ENCODE assay signal across 27 cellular contexts in the genomic region with DNA sequence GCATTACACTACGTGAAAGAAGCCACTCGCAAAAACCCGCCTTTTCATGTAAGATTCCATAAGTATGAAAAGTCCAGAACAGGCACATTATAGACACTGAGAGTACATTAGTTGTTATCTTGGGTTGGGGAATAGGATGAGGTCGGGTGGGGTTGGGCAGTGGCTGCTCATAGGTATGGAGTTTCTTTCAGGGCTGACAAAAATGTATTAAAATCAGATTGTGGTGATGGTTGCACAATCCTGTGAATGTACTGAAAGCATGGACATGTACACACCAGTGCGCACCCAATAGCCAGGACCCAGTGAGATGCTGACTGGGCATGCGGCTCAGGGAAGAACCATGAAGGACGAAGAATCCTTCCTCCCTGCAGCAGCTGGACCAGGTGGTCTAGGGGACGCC. TPM values are rescaled to one million over a fixed set of nuclear protein-coding genes. Genes with fewer than 3 reads are reported as not detected.
DNase-seq lines count a peak whose midpoint lies in the region; ATAC-seq and TF ChIP-seq lines count a peak whose summit lies in the region.
"Had no signal": no experiment of that assay in that cellular context is flagged by ENCODE, and none has a peak within 500 bp of the region (broad histone marks: within the 10 kb centered on the region; RNA-seq: fewer than 3 reads in every experiment).

No MANE protein-coding gene starts in this region.

- TF ChIP-seq CTCF in HL-60 (IDR thresholded peaks at IDR 0.05; ENCODE audit: insufficient read depth, low read length) (no peak), dorsolateral prefrontal cortex (IDR thresholded peaks at IDR 0.05 in 54 of 56, conservative IDR thresholded peaks at IDR 0.05 in 2 of 56; ENCODE audit: low read depth in 1 of 56, partially characterized antibody in 56 of 56) (no peak)

- H3K27me3 ChIP-seq in HL-60 (ENCODE audit: insufficient read depth, poor library complexity, severe bottlenecking) (no peaks in the 10 kb centered on the region), skeletal muscle tissue (ENCODE audit: control insufficient read depth in 3 of 3, insufficient read depth in 3 of 3, low read length in 3 of 3) (no peaks in the 10 kb centered on the region), dorsolateral prefrontal cortex (no peaks in the 10 kb centered on the region)
- H3K27me3 ChIP-seq: SJSA1, thyroid gland had no signal

- H3K27me3 Mint-ChIP-seq in effector memory CD8-positive, alpha-beta T cell: no peaks in the 10 kb centered on the region
- H3K27me3 Mint-ChIP-seq: activated naive CD4-positive, alpha-beta T cell treated with anti-CD3 and anti-CD28 coated beads, Interleukin-2, amount 50 U/mL, for 24 hours; activated T-helper 17 cell treated with anti-CD3 and anti-CD28 coated beads, Interleukin-2, amount 50 U/mL, for 72 hours; stimulated activated naive CD8-positive, alpha-beta T cell treated with anti-CD3 and anti-CD28 coated beads, Interleukin-15, Interleukin-2, amounts not matched to agents 100 ng/mL and 50 ng/mL, for 24 hours; T-cell had no signal

- peak overlapping the region in 1 of 2 donors; percentile 46 for H3K4me3 Mint-ChIP-seq in effector memory CD8-positive, alpha-beta T cell
- H3K4me3 Mint-ChIP-seq: activated naive CD4-positive, alpha-beta T cell treated with anti-CD3 and anti-CD28 coated beads, Interleukin-2, amount 50 U/mL, for 24 hours; activated T-helper 17 cell treated with anti-CD3 and anti-CD28 coated beads, Interleukin-2, amount 50 U/mL, for 72 hours; stimulated activated naive CD8-positive, alpha-beta T cell treated with anti-CD3 and anti-CD28 coated beads, Interleukin-15, Interleukin-2, amounts not matched to agents 100 ng/mL and 50 ng/mL, for 24 hours; T-cell had no signal

- H3K4me1 ChIP-seq in skeletal muscle tissue (ENCODE audit: control insufficient read depth in 3 of 3, insufficient read depth in 3 of 3, low read length in 3 of 3): peaks cover 45 to 51% (median 50%) of the 10 kb centered on the region in 3 donors

- peaks cover 78 to 89% of the 10 kb centered on the region in 2 donors for H3K4me1 Mint-ChIP-seq in effector memory CD8-positive, alpha-beta T cell (ENCODE audit: low read depth in 2 of 2)

- H3K36me3 ChIP-seq in skeletal muscle tissue (ENCODE audit: control insufficient read depth in 3 of 3, insufficient read depth in 3 of 3, low read length in 3 of 3): peaks cover 0 to 2% (median 0%) of the 10 kb centered on the region in 3 donors
- H3K36me3 ChIP-seq: cardiac muscle cell, SJSA1, thyroid gland had no signal

- H3K4me3 ChIP-seq in HL-60 (replicated peaks; ENCODE audit: insufficient read depth, low read length): no peak overlapping the region
- no peak overlapping the region for H3K4me3 ChIP-seq in skeletal muscle tissue (ENCODE audit: low read length in 3 of 3)
- H3K4me3 ChIP-seq in dorsolateral prefrontal cortex: no peak overlapping the region
- H3K4me3 ChIP-seq: cardiac muscle cell, SJSA1, thyroid gland had no signal

- H3K27ac ChIP-seq in HL-60 (replicated peaks) (peak overlapping the region; percentile 38), skeletal muscle tissue (ENCODE audit: low read depth, low read length) (peak overlapping the region; percentile 67), dorsolateral prefrontal cortex (peak overlapping the region in 1 of 59 donors; percentile 14)
- H3K27ac ChIP-seq: cardiac muscle cell, SJSA1, thyroid gland had no signal

- peaks cover 39% of the 10 kb centered on the region for H3K36me3 Mint-ChIP-seq in effector memory CD8-positive, alpha-beta T cell (ENCODE audit: insufficient read depth)

- H3K9ac ChIP-seq in skeletal muscle tissue (ENCODE audit: low read depth in 1 of 3, low read length in 3 of 3): peak overlapping the region in 1 of 3 donors; percentile 33

- peak overlapping the region; percentile 67 to 90 for H3K27ac Mint-ChIP-seq in effector memory CD8-positive, alpha-beta T cell
- H3K27ac Mint-ChIP-seq: activated naive CD4-positive, alpha-beta T cell treated with anti-CD3 and anti-CD28 coated beads, Interleukin-2, amount 50 U/mL, for 24 hours; activated T-helper 17 cell treated with anti-CD3 and anti-CD28 coated beads, Interleukin-2, amount 50 U/mL, for 72 hours; stimulated activated naive CD8-positive, alpha-beta T cell treated with anti-CD3 and anti-CD28 coated beads, Interleukin-15, Interleukin-2, amounts not matched to agents 100 ng/mL and 50 ng/mL, for 24 hours had no signal

- no peak for ATAC-seq in effector memory CD8-positive, alpha-beta T cell (replicated peaks)
- no peak for ATAC-seq in GM18873 (IDR thresholded peaks at IDR 0.05; ENCODE audit: low FRiP score, unreplicated experiment)
- ATAC-seq: activated T-helper 17 cell treated with anti-CD3 and anti-CD28 coated beads, Interleukin-2, amount 50 U/mL, for 72 hours; sciatic nerve; T-cell had no signal

- H3K9me3 ChIP-seq in skeletal muscle tissue (ENCODE audit: control insufficient read depth in 3 of 3, low read length in 3 of 3): no peaks in the 10 kb centered on the region
- H3K9me3 ChIP-seq: SJSA1, thyroid gland had no signal

- DNase-seq in SIG-M5 treated with dmso at 0.1 percent for 504 hours (lab: John Stamatoyannopoulos, UW; ENCODE audit: unreplicated experiment) (peak; percentile 8), SIG-M5 (lab: John Stamatoyannopoulos, UW) (no peak), HL-60 (ENCODE audit: low read depth in 1 of 2, low spot score in 1 of 2) (no peak), dorsolateral prefrontal cortex (no peak), NCI-H82 (lab: John Stamatoyannopoulos, UW) (no peak)
- DNase-seq in effector memory CD8-positive, alpha-beta T cell: no peak
- DNase-seq: 8988T; AML-193; anterior cingulate cortex; Calu3; Kasumi-1; NCI-H1092 treated with DMSO at 0.1 percent for 48 hours; NCI-H1930; NCI-H2227 treated with DMSO at 0.1 percent for 48 hours; NCI-H69; posterior cingulate gyrus; stimulated activated CD4-positive, alpha-beta T cell treated with anti-CD3 and anti-CD28 coated beads, Interleukin-15, amount 100 ng/mL, for 24 hours; T-cell; thyroid gland had no signal

- intact Hi-C loops in dorsolateral prefrontal cortex (cut with DNase I): no loop called here

- no peaks in the 10 kb centered on the region for H3K9me3 Mint-ChIP-seq in effector memory CD8-positive, alpha-beta T cell
- H3K9me3 Mint-ChIP-seq: activated naive CD4-positive, alpha-beta T cell treated with anti-CD3 and anti-CD28 coated beads, Interleukin-2, amount 50 U/mL, for 24 hours; activated T-helper 17 cell treated with anti-CD3 and anti-CD28 coated beads, Interleukin-2, amount 50 U/mL, for 72 hours; stimulated activated naive CD8-positive, alpha-beta T cell treated with anti-CD3 and anti-CD28 coated beads, Interleukin-15, Interleukin-2, amounts not matched to agents 100 ng/mL and 50 ng/mL, for 24 hours; T-cell had no signal

RNA-seq across cellular contexts. Expression of gene MBP, which starts 50.3 kb away (rescaled TPM):
- total RNA-seq in skeletal muscle tissue (22.4 TPM), dorsolateral prefrontal cortex (over 10,000 TPM in 20 of 120 experiments, 1,000 to 10,000 TPM in 99, 100 to 1,000 TPM in 1; 632 to 18,605 (median 5,065) TPM)
- total RNA-seq: SJSA1 had no signal

Comparison
In these comparisons a context has a peak if more than half of its experiments do, and no peak if none do; other contexts are left out.
1. RNA of gene MBP, which starts 50.3 kb away (total RNA-seq): 632 to 18,605 TPM in dorsolateral prefrontal cortex; 22.4 TPM in skeletal muscle tissue (single experiment); every median in the first group is over 10 times any median in the second.